In the genomic region with DNA sequence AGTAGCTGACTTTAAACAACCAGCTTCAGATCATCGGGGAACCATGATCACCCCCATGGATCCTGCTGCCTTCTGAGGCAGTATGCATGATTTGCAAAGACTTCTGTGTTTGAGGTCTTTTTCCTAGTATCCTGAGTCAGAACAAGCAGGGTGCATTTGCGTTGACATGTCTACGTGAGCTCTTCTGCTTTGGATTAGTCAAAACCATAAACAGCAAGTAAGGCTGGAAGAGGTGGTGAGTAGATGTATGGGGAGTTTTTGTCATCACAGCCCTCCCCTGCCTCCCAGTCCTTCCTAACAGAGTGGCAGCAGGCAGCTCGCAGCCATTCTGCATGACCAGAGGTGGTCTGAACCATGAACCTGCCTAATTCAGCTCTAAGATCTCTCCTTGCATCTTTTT, we compare ENCODE assay signal across 10 cellular contexts. TPM values are rescaled to one million over a fixed set of nuclear protein-coding genes. Genes with fewer than 3 reads are reported as not detected.
"Had no signal": no experiment of that assay in that cellular context is flagged by ENCODE, and none has a peak within 500 bp of the region (broad histone marks: within the 10 kb centered on the region; RNA-seq: fewer than 3 reads in every experiment).

No MANE protein-coding gene starts in this region.

- H3K4me1 ChIP-seq: HAP-1 had no signal

- H3K27ac Mint-ChIP-seq: HFFc6 had no signal

- H3K27ac ChIP-seq: GM23248, HL-60 had no signal

- DNase-seq: GM23248, GOT3, H7, HFFc6 had no signal

- ATAC-seq: HCT116, HepG2 had no signal

- H3K4me3 ChIP-seq: GM23248, HAP-1 had no signal

- H3K36me3 ChIP-seq: HAP-1 had no signal

- H3K4me3 Mint-ChIP-seq: HFFc6 had no signal

- H3K9me3 ChIP-seq: HAP-1 had no signal

RNA-seq across cellular contexts. Expression of a gene that starts 24.1 kb away (rescaled TPM):
- total RNA-seq: GM23248, H4, H7, HepG2, HT1080 had no signal
